In the genomic region with DNA sequence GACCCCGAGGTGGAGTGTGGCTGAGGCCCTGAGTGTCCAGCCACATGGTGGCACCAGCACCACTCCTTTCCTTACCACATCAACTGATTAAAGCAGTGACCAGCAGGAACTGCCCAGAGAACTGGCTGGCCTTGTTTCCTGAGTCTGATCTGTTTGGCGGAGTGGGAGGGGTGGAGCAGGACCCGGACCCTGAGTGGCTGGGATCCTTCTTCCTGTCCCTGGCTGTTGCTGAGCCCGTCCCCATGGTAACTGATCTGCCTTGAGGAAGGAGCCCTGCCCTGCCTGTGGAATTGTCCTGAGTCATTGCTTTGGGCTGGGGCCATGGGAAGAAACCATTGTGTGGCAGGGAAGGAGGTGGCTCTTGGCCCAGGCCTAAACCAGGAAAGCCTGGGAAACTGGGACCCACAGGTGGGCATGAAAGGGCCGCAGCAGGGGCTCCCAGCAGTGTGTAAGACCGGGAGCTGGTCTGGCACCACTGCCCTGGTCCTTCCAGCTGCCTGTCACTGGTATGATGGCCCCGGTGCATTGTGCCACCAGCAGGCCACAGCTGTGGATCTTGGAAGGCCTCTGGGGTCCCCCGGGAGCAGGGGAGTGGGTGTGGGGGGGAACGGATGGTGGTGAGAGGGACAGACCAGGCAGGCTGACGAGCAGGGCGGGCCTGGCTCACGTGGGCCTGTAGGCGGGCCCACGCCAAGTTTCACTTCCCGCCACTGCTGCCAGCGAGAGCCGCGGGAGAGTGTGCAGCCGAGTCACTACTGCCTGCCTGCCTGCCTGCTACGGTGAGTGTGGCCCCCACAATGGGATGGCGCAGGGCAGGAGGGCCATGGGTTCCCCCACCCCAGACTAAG, we compare ENCODE assay signal across 8 cellular contexts. TPM values are rescaled to one million over a fixed set of nuclear protein-coding genes. Genes with fewer than 3 reads are reported as not detected.
DNase-seq lines count a peak whose midpoint lies in the region; ATAC-seq and TF ChIP-seq lines count a peak whose summit lies in the region.

No MANE protein-coding gene starts in this region.

- intact Hi-C loops in Panc1 (cut with micrococcal nuclease; ENCODE audit: unreplicated experiment) (loop anchor here (5.0 kb wide), 1 partner anchor 82 kb away; no protein-coding TSS in a partner anchor), esophagus squamous epithelium (cut with DNase I) (loop anchor here (5.0 kb wide), 1 partner anchor 37 kb away; a partner anchor contains a TSS)
- intact Hi-C loops in activated T-helper 1 cell treated with anti-CD3 and anti-CD28 coated beads, Interleukin-12 subunit alpha, Interleukin-12 subunit beta, Interleukin-2, Interleukin-4 antibody, amounts not matched to agents 30 ng/mL and 10 ng/mL and 1 ng/mL, durations not matched to agents 14 hours and 24 hours and 36 hours (cut with micrococcal nuclease) = loop anchor here (1.0 to 5.0 kb wide), 5 partner anchors 8 to 1477 kb away; a partner anchor contains a TSS

- BruUV-seq in Panc1 (replicated peaks; lab: Mats Ljungman, UMichigan) = no TSS peak

- H3K9me3 ChIP-seq in Panc1 (ENCODE audit: control insufficient read depth, insufficient read depth, low read depth, low read length) = no peaks in the 10 kb centered on the region
- no peaks in the 10 kb centered on the region for H3K9me3 ChIP-seq in esophagus squamous epithelium
- no peaks in the 10 kb centered on the region for H3K9me3 ChIP-seq in muscle layer of duodenum (ENCODE audit: control insufficient read depth in 1 of 2, low read length in 2 of 2)

- H3K36me3 ChIP-seq in Panc1 (ENCODE audit: control insufficient read depth, insufficient read depth, low read length) (no peaks in the 10 kb centered on the region; the same call in 1 of the 2 replicates), esophagus squamous epithelium (peaks cover 20 to 77% (median 29%) of the 10 kb centered on the region in 3 donors), muscle layer of duodenum (ENCODE audit: control insufficient read depth in 1 of 2, insufficient read depth in 2 of 2, low read length in 2 of 2) (peaks cover 27 to 49% of the 10 kb centered on the region in 2 donors)

- H3K4me3 ChIP-seq in Panc1 (ENCODE audit: low read depth in 2 of 2, low read length in 2 of 2) (peak overlapping the region; percentile 1 to 18; a peak in 2 of 4 replicates), esophagus squamous epithelium (peak overlapping the region; percentile 37 to 75 (median 52)), muscle layer of duodenum (ENCODE audit: low read depth in 1 of 2, low read length in 2 of 2) (peak overlapping the region; percentile 68 to 80)

- ATAC-seq in Panc1 = peak; percentile 79

- H3K4me1 ChIP-seq in Panc1 (ENCODE audit: control insufficient read depth, insufficient read depth, low read length) (peaks cover 10% of the 10 kb centered on the region), esophagus squamous epithelium (peaks cover 55 to 65% (median 56%) of the 10 kb centered on the region in 3 donors), muscle layer of duodenum (ENCODE audit: control insufficient read depth in 1 of 2, insufficient read depth in 2 of 2, low read length in 2 of 2) (peaks cover 27 to 55% of the 10 kb centered on the region in 2 donors)

- in situ Hi-C loops in Caki2 (cut with HindIII; ENCODE audit: low pct_unique_long_range_greater_than_20kb, low sequenced_read_pairs) = no loop called here
- in situ Hi-C loops in Panc1 (cut with HindIII; ENCODE audit: low pct_unique_long_range_greater_than_20kb, low sequenced_read_pairs) = no loop called here

- H3K36me3 Mint-ChIP-seq in activated T-helper 1 cell treated with anti-CD3 and anti-CD28 coated beads, Interleukin-12 subunit alpha, Interleukin-12 subunit beta, Interleukin-2, Interleukin-4 antibody, amounts not matched to agents 30 ng/mL and 10 ng/mL and 1 ng/mL, durations not matched to agents 14 hours and 24 hours and 36 hours (ENCODE audit: low read depth) = peaks cover 42% of the 10 kb centered on the region

- peak overlapping the region; percentile 98 for H3K27ac Mint-ChIP-seq in activated T-helper 1 cell treated with anti-CD3 and anti-CD28 coated beads, Interleukin-12 subunit alpha, Interleukin-12 subunit beta, Interleukin-2, Interleukin-4 antibody, amounts not matched to agents 30 ng/mL and 10 ng/mL and 1 ng/mL, durations not matched to agents 14 hours and 24 hours and 36 hours

- H3K27me3 Mint-ChIP-seq in activated T-helper 1 cell treated with anti-CD3 and anti-CD28 coated beads, Interleukin-12 subunit alpha, Interleukin-12 subunit beta, Interleukin-2, Interleukin-4 antibody, amounts not matched to agents 30 ng/mL and 10 ng/mL and 1 ng/mL, durations not matched to agents 14 hours and 24 hours and 36 hours (ENCODE audit: insufficient read depth) = no peaks in the 10 kb centered on the region

- DNase-seq in Caki2 (ENCODE audit: low read depth) = peak; percentile 99
- peak; percentile 85 for DNase-seq in GM20000 (ENCODE audit: low spot score)
- DNase-seq in HT1080 (ENCODE audit: low read depth) = peak; percentile 100
- DNase-seq in Panc1 (ENCODE audit: low read depth, low spot score) = peak; percentile 80
- peak; percentile 82 for DNase-seq in activated T-helper 1 cell treated with anti-CD3 and anti-CD28 coated beads, Interleukin-12 subunit alpha, Interleukin-12 subunit beta, Interleukin-2, Interleukin-4 antibody, amounts not matched to agents 30 ng/mL and 10 ng/mL and 1 ng/mL, durations not matched to agents 14 hours and 24 hours and 36 hours (ENCODE audit: low spot score)
- DNase-seq in esophagus squamous epithelium (lab: John Stamatoyannopoulos, UW) = peak; percentile 85
- DNase-seq in stimulated activated CD8-positive, alpha-beta memory T cell treated with anti-CD3 and anti-CD28 coated beads, Interleukin-7, amount 100 ng/mL, for 48 hours (ENCODE audit: extremely low read depth in 1 of 2, low read depth in 1 of 2) = peak; percentile 69 to 74

- TF ChIP-seq CTCF in GM20000 (IDR thresholded peaks at IDR 0.05; ENCODE audit: extremely low read depth, missing control alignments) (peak; percentile 49), Panc1 (IDR thresholded peaks at IDR 0.05) (peak; percentile 79), esophagus squamous epithelium (IDR thresholded peaks at IDR 0.05) (peak; percentile 49 to 87 (median 58))

- H3K4me3 Mint-ChIP-seq in activated T-helper 1 cell treated with anti-CD3 and anti-CD28 coated beads, Interleukin-12 subunit alpha, Interleukin-12 subunit beta, Interleukin-2, Interleukin-4 antibody, amounts not matched to agents 30 ng/mL and 10 ng/mL and 1 ng/mL, durations not matched to agents 14 hours and 24 hours and 36 hours = peak overlapping the region; percentile 93

- WGBS in esophagus squamous epithelium, 2 donors = 0% methylated on average over 3 of the region's 21 CpGs; no CpG with 5 or more reads in 1 of the 2 donors

- H3K4me1 Mint-ChIP-seq in activated T-helper 1 cell treated with anti-CD3 and anti-CD28 coated beads, Interleukin-12 subunit alpha, Interleukin-12 subunit beta, Interleukin-2, Interleukin-4 antibody, amounts not matched to agents 30 ng/mL and 10 ng/mL and 1 ng/mL, durations not matched to agents 14 hours and 24 hours and 36 hours (ENCODE audit: low read depth) = peaks cover 44% of the 10 kb centered on the region

- TF ChIP-seq POLR2A in esophagus squamous epithelium (IDR thresholded peaks at IDR 0.05) = peak in 3 of 4 donors; percentile 42 to 94 (median 84)

- H3K27ac ChIP-seq in Panc1 (ENCODE audit: low read length) (peak overlapping the region; percentile 65), esophagus squamous epithelium (peak overlapping the region; percentile 91 to 100 (median 99)), muscle layer of duodenum (ENCODE audit: low read length) (peak overlapping the region; percentile 99)

- H3K27me3 ChIP-seq in Panc1 (ENCODE audit: control insufficient read depth, insufficient read depth, low read length) (no peaks in the 10 kb centered on the region), esophagus squamous epithelium (no peaks in the 10 kb centered on the region), muscle layer of duodenum (ENCODE audit: low read depth, low read length) (no peaks in the 10 kb centered on the region)

- no peaks in the 10 kb centered on the region for H3K9me3 Mint-ChIP-seq in activated T-helper 1 cell treated with anti-CD3 and anti-CD28 coated beads, Interleukin-12 subunit alpha, Interleukin-12 subunit beta, Interleukin-2, Interleukin-4 antibody, amounts not matched to agents 30 ng/mL and 10 ng/mL and 1 ng/mL, durations not matched to agents 14 hours and 24 hours and 36 hours

- CTCF ChIA-PET in Panc1 (lab: Charles Lee) = no interaction called here

- POLR2A ChIA-PET in Panc1 (lab: Charles Lee) = interaction anchor here (0.6 kb wide), 1 partner anchor 17 kb away, joined by 23 read pairs; no protein-coding TSS in a partner anchor

RNA-seq across cellular contexts. Expression of a gene that starts 19.2 kb away (rescaled TPM):
- 1.6 and 4.0 TPM in 2 replicates for total RNA-seq in Caki2 (2014; rRNA removed; shearing (Covaris generic); ENCODE audit: low replicate concordance)
- total RNA-seq in HT1080 (2014; rRNA removed; shearing (Covaris generic)) = 22.9 and 29.2 TPM in 2 replicates
- polyA plus RNA-seq in HT1080 (2015; cell fraction: cytosol; rRNA removed) = 9.0 and 9.7 TPM in 2 replicates
- 19.2 and 20.1 TPM in 2 replicates for polyA plus RNA-seq in HT1080 (2015; cell fraction: nucleus; rRNA removed)
- total RNA-seq in Panc1 (2021; ENCODE audit: unreplicated experiment) (11.9 TPM), esophagus squamous epithelium (1 to 10 TPM; 4.8 to 8.9 (median 7.1) TPM)
- polyA plus RNA-seq in Panc1 (2012; ENCODE audit: insufficient read length) = 7.6 TPM
- 16.5 and 20.5 TPM in 2 replicates for total RNA-seq in activated T-helper 1 cell treated with anti-CD3 and anti-CD28 coated beads, Interleukin-12 subunit alpha, Interleukin-12 subunit beta, Interleukin-2, Interleukin-4 antibody, amounts not matched to agents 30 ng/mL and 10 ng/mL and 1 ng/mL, durations not matched to agents 14 hours and 24 hours and 36 hours

RNA-seq across cellular contexts. Expression of a gene that starts 25.7 kb away (rescaled TPM):
- 418 and 765 TPM in 2 replicates for total RNA-seq in Caki2 (2014; rRNA removed; shearing (Covaris generic); ENCODE audit: low replicate concordance)
- total RNA-seq in HT1080 (2014; rRNA removed; shearing (Covaris generic)) = 368 and 782 TPM in 2 replicates
- polyA plus RNA-seq in HT1080 (2015; cell fraction: cytosol; rRNA removed) = 379 and 542 TPM in 2 replicates
- 102 and 106 TPM in 2 replicates for polyA plus RNA-seq in HT1080 (2015; cell fraction: nucleus; rRNA removed)
- total RNA-seq in Panc1 (2021; ENCODE audit: unreplicated experiment) = 175 TPM
- 176 TPM for polyA plus RNA-seq in Panc1 (2012; ENCODE audit: insufficient read length)
- total RNA-seq in activated T-helper 1 cell treated with anti-CD3 and anti-CD28 coated beads, Interleukin-12 subunit alpha, Interleukin-12 subunit beta, Interleukin-2, Interleukin-4 antibody, amounts not matched to agents 30 ng/mL and 10 ng/mL and 1 ng/mL, durations not matched to agents 14 hours and 24 hours and 36 hours = 262 and 266 TPM in 2 replicates
- total RNA-seq in esophagus squamous epithelium = 100 to 1,000 TPM; 293 to 431 (median 357) TPM

RNA-seq across cellular contexts. Expression of a gene that starts 25.8 kb away (rescaled TPM):
- total RNA-seq in Caki2 (2014; rRNA removed; shearing (Covaris generic); ENCODE audit: low replicate concordance) = 49.6 and 59.3 TPM in 2 replicates
- total RNA-seq in HT1080 (2014; rRNA removed; shearing (Covaris generic)) = 53.4 and 69.9 TPM in 2 replicates
- 23.7 and 25.6 TPM in 2 replicates for polyA plus RNA-seq in HT1080 (2015; cell fraction: cytosol; rRNA removed)
- polyA plus RNA-seq in HT1080 (2015; cell fraction: nucleus; rRNA removed) = 19.3 and 23.7 TPM in 2 replicates
- total RNA-seq in Panc1 (2021; ENCODE audit: unreplicated experiment) = 11.9 TPM
- 14.1 TPM for polyA plus RNA-seq in Panc1 (2012; ENCODE audit: insufficient read length)
- total RNA-seq in activated T-helper 1 cell treated with anti-CD3 and anti-CD28 coated beads, Interleukin-12 subunit alpha, Interleukin-12 subunit beta, Interleukin-2, Interleukin-4 antibody, amounts not matched to agents 30 ng/mL and 10 ng/mL and 1 ng/mL, durations not matched to agents 14 hours and 24 hours and 36 hours = 26.0 and 26.3 TPM in 2 replicates
- total RNA-seq in esophagus squamous epithelium = 10 to 100 TPM; 15.1 to 31.3 (median 18.2) TPM

RNA-seq across cellular contexts. Expression of a gene that starts 35.9 kb away (rescaled TPM):
- total RNA-seq in Caki2 (2014; rRNA removed; shearing (Covaris generic); ENCODE audit: low replicate concordance) = 17.8 and 24.8 TPM in 2 replicates
- total RNA-seq in HT1080 (2014; rRNA removed; shearing (Covaris generic)) = 5.8 and 12.3 TPM in 2 replicates
- polyA plus RNA-seq in HT1080 (2015; cell fraction: cytosol; rRNA removed) = 6.0 and 8.3 TPM in 2 replicates
- 77.3 and 95.8 TPM in 2 replicates for polyA plus RNA-seq in HT1080 (2015; cell fraction: nucleus; rRNA removed)
- total RNA-seq in Panc1 (2021; ENCODE audit: unreplicated experiment) (22.8 TPM), esophagus squamous epithelium (100 to 1,000 TPM in 3 of 4 donors, 10 to 100 TPM in 1; 57.7 to 215 (median 128) TPM)
- polyA plus RNA-seq in Panc1 (2012; ENCODE audit: insufficient read length) = 35.3 TPM
- 5.7 and 7.0 TPM in 2 replicates for total RNA-seq in activated T-helper 1 cell treated with anti-CD3 and anti-CD28 coated beads, Interleukin-12 subunit alpha, Interleukin-12 subunit beta, Interleukin-2, Interleukin-4 antibody, amounts not matched to agents 30 ng/mL and 10 ng/mL and 1 ng/mL, durations not matched to agents 14 hours and 24 hours and 36 hours

RNA-seq across cellular contexts. Expression of a gene that starts 38.2 kb away (rescaled TPM):
- 118 and 132 TPM in 2 replicates for total RNA-seq in Caki2 (2014; rRNA removed; shearing (Covaris generic); ENCODE audit: low replicate concordance)
- 171 and 206 TPM in 2 replicates for total RNA-seq in HT1080 (2014; rRNA removed; shearing (Covaris generic))
- 198 and 203 TPM in 2 replicates for polyA plus RNA-seq in HT1080 (2015; cell fraction: cytosol; rRNA removed)
- 77.5 and 80.7 TPM in 2 replicates for polyA plus RNA-seq in HT1080 (2015; cell fraction: nucleus; rRNA removed)
- total RNA-seq in Panc1 (2021; ENCODE audit: unreplicated experiment) (122 TPM), esophagus squamous epithelium (100 to 1,000 TPM in 2 of 4 donors, 10 to 100 TPM in 2; 71.8 to 138 (median 115) TPM)
- polyA plus RNA-seq in Panc1 (2012; ENCODE audit: insufficient read length) = 245 TPM
- total RNA-seq in activated T-helper 1 cell treated with anti-CD3 and anti-CD28 coated beads, Interleukin-12 subunit alpha, Interleukin-12 subunit beta, Interleukin-2, Interleukin-4 antibody, amounts not matched to agents 30 ng/mL and 10 ng/mL and 1 ng/mL, durations not matched to agents 14 hours and 24 hours and 36 hours = 90.1 and 92.5 TPM in 2 replicates

Comparison
In these comparisons a context has a peak if more than half of its experiments do, and no peak if none do; other contexts are left out.
1. Peak in every context shown above with its lines: DNase-seq, ATAC-seq, H3K4me3 ChIP-seq and H3K27ac ChIP-seq.
2. H3K4me3 ChIP-seq: peak in every context shown above with its lines; median percentile 74 in muscle layer of duodenum; 52 in esophagus squamous epithelium; 10 in Panc1.